ENCODE assay signal across 1 cellular context in the genomic region with DNA sequence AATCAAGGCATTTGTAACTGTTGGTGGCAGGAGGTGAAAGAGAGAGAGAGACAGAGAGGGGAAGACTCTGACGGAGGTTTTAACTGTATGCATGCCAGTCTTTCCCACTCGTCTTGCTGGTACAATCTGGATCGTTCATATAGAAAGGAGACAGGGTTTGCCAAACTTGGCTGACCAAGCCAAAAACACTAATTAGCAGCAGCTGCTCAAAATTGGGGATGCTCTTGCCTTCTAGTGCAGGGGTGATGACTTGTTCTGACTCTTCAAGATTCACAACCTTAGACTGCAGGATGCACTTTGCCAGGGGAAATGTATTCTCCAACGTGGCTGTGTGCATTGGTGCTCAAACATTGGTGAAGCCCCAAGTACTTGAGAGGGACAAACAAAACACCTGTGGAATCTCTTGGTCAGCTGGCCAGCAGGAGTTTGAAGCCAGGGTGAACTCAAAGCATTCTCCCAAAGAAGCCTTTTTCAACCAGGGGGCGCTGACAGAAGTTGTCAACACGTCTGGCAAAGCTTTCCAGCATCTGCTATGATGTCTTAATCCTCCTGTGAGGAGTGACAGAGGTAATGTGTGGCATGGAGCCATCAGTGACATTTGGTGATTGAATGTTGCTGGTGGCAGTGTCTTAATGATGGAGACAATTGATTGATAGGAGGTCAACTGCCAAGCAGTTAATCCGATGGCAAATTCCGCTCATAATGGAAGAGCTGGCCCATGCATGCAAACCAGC.
TF ChIP-seq lines count a peak whose summit lies in the region.

No MANE protein-coding gene starts in this region.

TF ChIP-seq in H1, 55 proteins besides CTCF, POLR2A, EP300 and RAD21:
- TF ChIP-seq KDM1A (IDR thresholded peaks at IDR 0.05; ENCODE audit: borderline replicate concordance, low read length) (no peak), TEAD4 (IDR thresholded peaks at IDR 0.05; ENCODE audit: low read depth, low read length) (no peak), SIRT6 (IDR thresholded peaks at IDR 0.05; ENCODE audit: low read length) (no peak), ATF3 (IDR thresholded peaks at IDR 0.05; ENCODE audit: insufficient read depth, low read depth, low read length) (no peak), SRF (IDR thresholded peaks at IDR 0.05; ENCODE audit: low read depth, low read length) (no peak), MAFK (IDR thresholded peaks at IDR 0.05; ENCODE audit: low read depth, low read length) (no peak), GABPA (IDR thresholded peaks at IDR 0.05; ENCODE audit: borderline replicate concordance, insufficient read depth, low read length) (no peak), KDM4A (IDR thresholded peaks at IDR 0.05; ENCODE audit: low read depth, low read length, severe bottlenecking) (no peak), EZH2 (IDR thresholded peaks at IDR 0.05; ENCODE audit: low read depth, low read length, severe bottlenecking) (no peak), SP1 (IDR thresholded peaks at IDR 0.05; ENCODE audit: low read depth, low read length) (no peak), JUND (IDR thresholded peaks at IDR 0.05; ENCODE audit: low read length) (no peak), RNF2 (IDR thresholded peaks at IDR 0.05; ENCODE audit: borderline replicate concordance, low read depth, low read length, missing control alignments, poor library complexity, severe bottlenecking) (no peak), YY1 (IDR thresholded peaks at IDR 0.05; ENCODE audit: low read depth, low read length) (no peak), CEBPB (IDR thresholded peaks at IDR 0.05; ENCODE audit: low read depth, low read length) (no peak), CHD1 (IDR thresholded peaks at IDR 0.05; ENCODE audit: low read depth, low read length) (no peak), NANOG (IDR thresholded peaks at IDR 0.05; ENCODE audit: insufficient read depth, low read depth, low read length, poor library complexity, severe bottlenecking) (no peak), TBP (IDR thresholded peaks at IDR 0.05; ENCODE audit: low read depth, low read length) (no peak)
- TF ChIP-seq, protein P1, sequence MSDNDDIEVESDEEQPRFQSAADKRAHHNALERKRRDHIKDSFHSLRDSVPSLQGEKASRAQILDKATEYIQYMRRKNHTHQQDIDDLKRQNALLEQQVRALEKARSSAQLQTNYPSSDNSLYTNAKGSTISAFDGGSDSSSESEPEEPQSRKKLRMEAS (IDR thresholded peaks at IDR 0.05) = no peak
